Comparison of ENCODE assay signal across 8 cellular contexts in the genomic region with DNA sequence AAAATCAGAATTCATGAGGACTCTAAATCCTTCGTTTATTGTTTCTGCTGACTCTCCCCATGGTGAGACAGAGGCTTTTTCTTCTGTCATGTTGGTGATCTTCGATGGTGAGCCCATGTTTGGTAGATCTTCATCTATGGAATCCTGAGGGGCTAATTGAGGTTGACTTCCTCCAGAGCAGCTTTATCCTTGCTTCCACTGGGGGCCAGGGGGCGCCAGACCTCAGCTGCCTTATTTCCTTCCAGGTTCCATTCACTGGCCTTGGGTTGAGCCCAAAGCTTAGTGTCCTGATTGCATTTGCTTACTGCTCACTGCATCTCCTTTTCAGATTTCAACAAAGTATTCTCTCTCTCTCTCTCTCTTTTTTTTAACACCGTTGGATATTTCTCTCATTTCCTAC.
DNase-seq lines count a peak whose midpoint lies in the region; ATAC-seq and TF ChIP-seq lines count a peak whose summit lies in the region.

No MANE protein-coding gene starts in this region.

- peaks cover 0 to 29% (median 11%) of the 10 kb centered on the region in 7 donors for H3K27me3 ChIP-seq in heart right ventricle
- H3K27me3 ChIP-seq in right atrium auricular region: no peaks in the 10 kb centered on the region
- H3K27me3 ChIP-seq in psoas muscle (ENCODE audit: insufficient read depth in 3 of 3, low read length in 2 of 3): no peaks in the 10 kb centered on the region

- DNase-seq in heart right ventricle (peak in 1 of 2 donors; percentile 16), right atrium auricular region (ENCODE audit: low spot score) (no peak), RKO (ENCODE audit: low spot score) (peak; percentile 30), ecto neural progenitor cell (ENCODE audit: low spot score) (peak; percentile 50), psoas muscle (peak in 1 of 2 donors; percentile 12), amniotic stem cell (lab: John Stamatoyannopoulos, UW) (no peak)

- H3K36me3 ChIP-seq in heart right ventricle (no peaks in the 10 kb centered on the region), right atrium auricular region (no peaks in the 10 kb centered on the region), psoas muscle (ENCODE audit: insufficient read depth in 1 of 2, low read depth in 1 of 2) (no peaks in the 10 kb centered on the region)

- H3K9me3 ChIP-seq in heart right ventricle: peaks cover 0 to 9% (median 0%) of the 10 kb centered on the region in 11 donors
- peaks cover 0 to 5% of the 10 kb centered on the region in 2 donors for H3K9me3 ChIP-seq in right atrium auricular region
- H3K9me3 ChIP-seq in psoas muscle: peaks cover 7% of the 10 kb centered on the region

- WGBS in heart right ventricle, 2 donors: 21 to 28% methylated on average over 3 to 4 of the region's 4 CpGs
- 19 to 43% (median 23%) methylated on average over 3 to 4 of the region's 4 CpGs for WGBS in psoas muscle, 3 donors

- no peak overlapping the region for H3K27ac ChIP-seq in heart right ventricle
- H3K27ac ChIP-seq in right atrium auricular region: no peak overlapping the region
- no peak overlapping the region for H3K27ac ChIP-seq in psoas muscle

- ATAC-seq in heart right ventricle: no peak
- ATAC-seq in psoas muscle: no peak
- no peak for ATAC-seq in GM18870 (IDR thresholded peaks at IDR 0.05; ENCODE audit: unreplicated experiment)
- ATAC-seq in GM21576 (IDR thresholded peaks at IDR 0.05; ENCODE audit: unreplicated experiment): no peak

- TF ChIP-seq CTCF in heart right ventricle (IDR thresholded peaks at IDR 0.05) (peak in 7 of 9 donors; percentile 8 to 44 (median 34)), right atrium auricular region (IDR thresholded peaks at IDR 0.05) (peak in 1 of 2 donors; percentile 44), psoas muscle (IDR thresholded peaks at IDR 0.05) (peak; percentile 23)

- intact Hi-C loops in heart right ventricle (cut with DNase I) (loop anchor here in 1 of 10 donors (10.0 kb wide), 1 partner anchor 60 kb away; no protein-coding TSS in a partner anchor), psoas muscle (cut with DNase I) (no loop called here)

- no peaks in the 10 kb centered on the region for H3K4me1 ChIP-seq in heart right ventricle
- no peaks in the 10 kb centered on the region for H3K4me1 ChIP-seq in right atrium auricular region
- H3K4me1 ChIP-seq in psoas muscle: no peaks in the 10 kb centered on the region

- no peak overlapping the region for H3K4me3 ChIP-seq in heart right ventricle
- H3K4me3 ChIP-seq in right atrium auricular region: no peak overlapping the region
- H3K4me3 ChIP-seq in psoas muscle: no peak overlapping the region

Comparison
In these comparisons a context has a peak if more than half of its experiments do, and no peak if none do; other contexts are left out.
1. DNase-seq: peak in RKO (single experiment) and ecto neural progenitor cell (single experiment); none in right atrium auricular region (single experiment) and amniotic stem cell (single experiment).